ENCODE assay signal across 18 cellular contexts in the genomic region with DNA sequence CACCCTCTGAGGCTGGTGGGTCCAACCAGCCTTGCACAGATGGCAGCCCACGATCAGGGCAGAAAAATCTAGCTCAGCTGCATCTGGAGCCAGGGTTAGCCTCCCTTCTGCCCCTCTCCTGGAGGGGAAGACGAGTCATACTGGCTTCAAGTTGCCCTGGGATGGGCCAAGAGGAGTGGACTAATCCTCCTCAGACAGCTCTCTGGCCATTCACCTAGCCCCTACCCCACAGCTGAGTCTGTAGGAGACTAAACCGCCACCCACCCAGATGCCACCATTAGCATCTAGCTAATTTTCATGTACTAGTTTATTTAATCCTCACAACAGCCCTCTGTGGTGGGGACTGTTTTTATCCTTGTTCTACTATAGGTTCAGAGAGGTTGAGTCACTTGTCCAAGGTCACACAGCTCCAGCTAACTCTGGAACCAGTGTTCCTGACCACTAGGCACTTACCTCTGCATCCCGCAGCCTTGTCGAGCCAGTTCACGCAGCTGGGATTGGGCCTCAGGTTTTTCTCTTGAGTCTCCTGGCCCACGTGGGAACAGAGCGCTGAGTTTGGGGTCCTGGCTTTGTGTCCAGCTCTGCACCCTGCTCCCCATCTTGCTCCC. TPM values are rescaled to one million over a fixed set of nuclear protein-coding genes. Genes with fewer than 3 reads are reported as not detected.
A peak's percentile ranks its signal among the peaks of the same experiment; 100 is the strongest.
DNase-seq lines count a peak whose midpoint lies in the region; ATAC-seq, FAIRE-seq and TF ChIP-seq lines count a peak whose summit lies in the region.
"Had no signal": no experiment of that assay in that cellular context is flagged by ENCODE, and none has a peak within 500 bp of the region (broad histone marks: within the 10 kb centered on the region; RNA-seq: fewer than 3 reads in every experiment).

No MANE protein-coding gene starts in this region.

- intact Hi-C loops in activated CD8-positive, alpha-beta T cell treated with anti-CD3 and anti-CD28 coated beads for 36 hours (cut with micrococcal nuclease) = no loop called here
- intact Hi-C loops in K562 (cut with micrococcal nuclease) = no loop called here

- peaks cover 15% of the 10 kb centered on the region; the same call in 1 of the 2 replicates for H4K20me1 ChIP-seq in K562 (replicated peaks; ENCODE audit: control insufficient read depth, insufficient read depth, low read length)

- H3K36me3 Mint-ChIP-seq in activated CD8-positive, alpha-beta T cell treated with anti-CD3 and anti-CD28 coated beads, Interleukin-2, amount 10 ng/mL, durations not matched to agents 7 days and 5 days (ENCODE audit: low read depth) = no peaks in the 10 kb centered on the region
- H3K36me3 Mint-ChIP-seq in activated CD8-positive, alpha-beta T cell treated with anti-CD3 and anti-CD28 coated beads for 36 hours (ENCODE audit: low read depth) = no peaks in the 10 kb centered on the region

- H3K27ac Mint-ChIP-seq in activated CD8-positive, alpha-beta T cell treated with anti-CD3 and anti-CD28 coated beads, Interleukin-2, amount 10 ng/mL, durations not matched to agents 7 days and 5 days = peak overlapping the region; percentile 77
- H3K27ac Mint-ChIP-seq in activated CD8-positive, alpha-beta T cell treated with anti-CD3 and anti-CD28 coated beads for 36 hours = no peak overlapping the region
- H3K27ac Mint-ChIP-seq: activated naive CD4-positive, alpha-beta T cell treated with anti-CD3 and anti-CD28 coated beads for 36 hours had no signal

- FAIRE-seq in K562 (lab: Jason Lieb, UNC) = no peak
- FAIRE-seq: HTR-8/SVneo had no signal

- no peaks in the 10 kb centered on the region for H3K79me2 ChIP-seq in K562 (ENCODE audit: control insufficient read depth, insufficient read depth, low read length)
- H3K79me2 ChIP-seq in trophoblast cell (ENCODE audit: control insufficient read depth, insufficient read depth, low read length, poor library complexity) = no peaks in the 10 kb centered on the region

- H2BK120ac ChIP-seq in trophoblast cell (ENCODE audit: insufficient read depth, low read length, poor library complexity) = no peak overlapping the region

- H3K9me3 Mint-ChIP-seq in activated CD8-positive, alpha-beta T cell treated with anti-CD3 and anti-CD28 coated beads, Interleukin-2, amount 10 ng/mL, durations not matched to agents 7 days and 5 days (ENCODE audit: insufficient read depth) = no peaks in the 10 kb centered on the region
- no peaks in the 10 kb centered on the region for H3K9me3 Mint-ChIP-seq in activated CD8-positive, alpha-beta T cell treated with anti-CD3 and anti-CD28 coated beads for 36 hours
- H3K9me3 Mint-ChIP-seq: activated naive CD4-positive, alpha-beta T cell treated with anti-CD3 and anti-CD28 coated beads for 36 hours had no signal

- peaks cover 23% of the 10 kb centered on the region for H3K4me1 Mint-ChIP-seq in activated CD8-positive, alpha-beta T cell treated with anti-CD3 and anti-CD28 coated beads, Interleukin-2, amount 10 ng/mL, durations not matched to agents 7 days and 5 days (ENCODE audit: low read depth)
- peaks cover 38% of the 10 kb centered on the region for H3K4me1 Mint-ChIP-seq in activated CD8-positive, alpha-beta T cell treated with anti-CD3 and anti-CD28 coated beads for 36 hours (ENCODE audit: low read depth)

- H2AK5ac ChIP-seq in trophoblast cell (ENCODE audit: low read length) = no peak overlapping the region

- peaks cover 2% of the 10 kb centered on the region for H3K27me3 Mint-ChIP-seq in activated CD8-positive, alpha-beta T cell treated with anti-CD3 and anti-CD28 coated beads, Interleukin-2, amount 10 ng/mL, durations not matched to agents 7 days and 5 days (ENCODE audit: low read depth)
- H3K27me3 Mint-ChIP-seq in activated CD8-positive, alpha-beta T cell treated with anti-CD3 and anti-CD28 coated beads for 36 hours = no peaks in the 10 kb centered on the region

- BruUV-seq in K562 (replicated peaks; lab: Mats Ljungman, UMichigan) = no TSS peak

- H3K9ac ChIP-seq in K562 (ENCODE audit: insufficient read depth in 1 of 2, low read depth in 2 of 2, low read length in 2 of 2) (no peak overlapping the region), trophoblast cell (ENCODE audit: low read length) (no peak overlapping the region)

- H4K12ac ChIP-seq in trophoblast cell (ENCODE audit: low read depth, low read length) = no peak overlapping the region

- H3K4ac ChIP-seq in trophoblast cell (ENCODE audit: low read depth, low read length) = no peak overlapping the region

- no peaks in the 10 kb centered on the region for H3K4me1 ChIP-seq in K562 (replicated peaks in 1 of 2; ENCODE audit: control insufficient read depth in 2 of 2, insufficient read depth in 2 of 2, low read length in 2 of 2)
- peaks cover 0 to 9% of the 10 kb centered on the region in 2 experiments for H3K4me1 ChIP-seq in trophoblast cell (ENCODE audit: control insufficient read depth in 1 of 2, insufficient read depth in 2 of 2, low read length in 2 of 2)

- no peak for TF ChIP-seq EP300 in K562 (IDR thresholded peaks at IDR 0.05; ENCODE audit: low read length)

- no peak overlapping the region for H2AFZ ChIP-seq in K562 (ENCODE audit: low read depth, low read length)
- no peak overlapping the region for H2AFZ ChIP-seq in trophoblast cell (ENCODE audit: insufficient read depth, low read length, poor library complexity)

- H3K4me2 ChIP-seq in K562 (ENCODE audit: insufficient read depth, low read length) (no peak overlapping the region), trophoblast cell (ENCODE audit: low read length) (no peak overlapping the region)

- no peak for TF ChIP-seq RAD21 in K562 (CRISPR knock-in tag; conservative IDR thresholded peaks at IDR 0.05 in 1 of 2, IDR thresholded peaks at IDR 0.05 in 1 of 2)

- H3K4me3 ChIP-seq in MG63 (no peak overlapping the region), K562 (no peak overlapping the region), trophoblast cell (ENCODE audit: low read depth, low read length) (no peak overlapping the region)
- H3K4me3 ChIP-seq: coronary artery, lung had no signal

- WGBS in K562 (ENCODE audit: insufficient coverage, low coverage, missing lambda C conversion rate) = 0% methylated on average over 8 of the region's 8 CpGs
- WGBS in trophoblast cell (ENCODE audit: extremely low coverage, insufficient coverage, insufficient read length) = no CpG with 5 or more reads among the region's 8 CpGs

- no peak overlapping the region for H3K23ac ChIP-seq in trophoblast cell (ENCODE audit: low read length)

- no peaks in the 10 kb centered on the region for H3K79me1 ChIP-seq in trophoblast cell (ENCODE audit: low read length)

- no peaks in the 10 kb centered on the region for H3K9me3 ChIP-seq in MG63
- no peaks in the 10 kb centered on the region for H3K9me3 ChIP-seq in K562 (replicated peaks; ENCODE audit: control insufficient read depth, insufficient read depth, low read depth, low read length)
- no peaks in the 10 kb centered on the region for H3K9me3 ChIP-seq in trophoblast cell (ENCODE audit: insufficient read depth, low read depth, low read length)
- H3K9me3 ChIP-seq: Caco-2 had no signal

- H3K36me3 ChIP-seq in MG63 (no peaks in the 10 kb centered on the region), K562 (ENCODE audit: control insufficient read depth, insufficient read depth, low read length) (no peaks in the 10 kb centered on the region), trophoblast cell (ENCODE audit: control insufficient read depth in 1 of 2, insufficient read depth in 2 of 2, low read length in 2 of 2) (no peaks in the 10 kb centered on the region)

- H3K4me3 Mint-ChIP-seq in activated CD8-positive, alpha-beta T cell treated with anti-CD3 and anti-CD28 coated beads, Interleukin-2, amount 10 ng/mL, durations not matched to agents 7 days and 5 days = no peak overlapping the region
- H3K4me3 Mint-ChIP-seq in activated CD8-positive, alpha-beta T cell treated with anti-CD3 and anti-CD28 coated beads for 36 hours = no peak overlapping the region
- H3K4me3 Mint-ChIP-seq: activated naive CD4-positive, alpha-beta T cell treated with anti-CD3 and anti-CD28 coated beads for 36 hours had no signal

- CTCF ChIA-PET in activated CD8-positive, alpha-beta T cell treated with anti-CD3 and anti-CD28 coated beads, Interleukin-2, amount 10 ng/mL, durations not matched to agents 7 days and 5 days (lab: Charles Lee) = interaction anchor here (0.9 to 2.3 kb wide), 4 partner anchors 10 to 18 kb away, joined by 3 to 12 read pairs (median 3); no protein-coding TSS in a partner anchor
- CTCF ChIA-PET in activated CD8-positive, alpha-beta T cell treated with anti-CD3 and anti-CD28 coated beads for 36 hours (lab: Charles Lee) = interaction anchor here (0.6 to 2.4 kb wide), 11 partner anchors 11 to 222 kb away, joined by 3 to 14 read pairs (median 3); no protein-coding TSS in a partner anchor
- CTCF ChIA-PET in K562 (lab: Yijun Ruan, JAX; ENCODE audit: low intra/inter-chr PET ratio) = no interaction called here

- H4K8ac ChIP-seq in trophoblast cell (ENCODE audit: low read depth, low read length) = no peak overlapping the region

- H3K27me3 ChIP-seq in MG63 (no peaks in the 10 kb centered on the region), K562 (ENCODE audit: control insufficient read depth in 2 of 2, insufficient read depth in 2 of 2, low read length in 2 of 2) (peaks cover 61 to 96% of the 10 kb centered on the region in 2 experiments), trophoblast cell (ENCODE audit: insufficient read depth, low read length) (no peaks in the 10 kb centered on the region)

- peak overlapping the region; percentile 28 for H3K14ac ChIP-seq in trophoblast cell (ENCODE audit: low read length)

- no peak overlapping the region for H2BK5ac ChIP-seq in trophoblast cell (ENCODE audit: low read depth, low read length, poor library complexity)

- DNase-seq in activated CD8-positive, alpha-beta T cell treated with anti-CD3 and anti-CD28 coated beads, Interleukin-2, amount 10 ng/mL, durations not matched to agents 7 days and 5 days = no peak
- DNase-seq in activated CD8-positive, alpha-beta T cell treated with anti-CD3 and anti-CD28 coated beads for 36 hours = no peak
- DNase-seq in MG63 = peak; percentile 51
- DNase-seq in K562 (ENCODE audit: extremely low read depth in 1 of 4, low spot score in 3 of 4) = no peak
- no peak for DNase-seq in trophoblast cell
- no peak for DNase-seq in activated T-cell treated with anti-CD3 and anti-CD28 coated beads for 4 hours
- no peak for DNase-seq in NCI-H1436 (lab: John Stamatoyannopoulos, UW)
- DNase-seq: activated CD8-positive, alpha-beta memory T cell treated with anti-CD3 and anti-CD28 coated beads, Interleukin-2, amount 50 U/mL, for 4 hours; activated naive CD4-positive, alpha-beta T cell treated with anti-CD3 and anti-CD28 coated beads for 36 hours; Caco-2; GOT3; MV-4-11; NCI-H526; stimulated activated CD4-positive, alpha-beta T cell treated with anti-CD3 and anti-CD28 coated beads, Interleukin-15, amount 100 ng/mL, for 24 hours had no signal

- peaks cover 4% of the 10 kb centered on the region for H3K9me1 ChIP-seq in K562 (ENCODE audit: control insufficient read depth, insufficient read depth, low read length)

- TF ChIP-seq CTCF in activated CD8-positive, alpha-beta T cell treated with anti-CD3 and anti-CD28 coated beads for 36 hours (IDR thresholded peaks at IDR 0.05) = no peak
- no peak for TF ChIP-seq CTCF in K562 (IDR thresholded peaks at IDR 0.05 in 2 of 3, conservative IDR thresholded peaks at IDR 0.05 in 1 of 3; ENCODE audit: insufficient read depth in 2 of 3, low read depth in 1 of 3, low read length in 3 of 3)

- no peak overlapping the region for H2BK12ac ChIP-seq in trophoblast cell (ENCODE audit: low read length)

- no peak for ATAC-seq in activated CD8-positive, alpha-beta T cell treated with anti-CD3 and anti-CD28 coated beads, Interleukin-2, amount 10 ng/mL, durations not matched to agents 7 days and 5 days
- no peak for ATAC-seq in activated CD8-positive, alpha-beta T cell treated with anti-CD3 and anti-CD28 coated beads for 36 hours
- ATAC-seq in K562 (no peak), GM18502 (IDR thresholded peaks at IDR 0.05; ENCODE audit: poor library complexity, unreplicated experiment) (no peak)

- H3K27ac ChIP-seq in K562 (ENCODE audit: extremely low read depth, low read depth, low read length) (no peak overlapping the region), trophoblast cell (ENCODE audit: low read depth, low read length) (no peak overlapping the region)
- H3K27ac ChIP-seq: coronary artery had no signal

- POLR2A ChIA-PET in activated CD8-positive, alpha-beta T cell treated with anti-CD3 and anti-CD28 coated beads, Interleukin-2, amount 10 ng/mL, durations not matched to agents 7 days and 5 days (lab: Charles Lee) = interaction anchor here (1.0 to 1.9 kb wide), 2 partner anchors 32 to 46 kb away, joined by 3 to 13 read pairs; no protein-coding TSS in a partner anchor
- POLR2A ChIA-PET in activated CD8-positive, alpha-beta T cell treated with anti-CD3 and anti-CD28 coated beads for 36 hours (lab: Charles Lee) = interaction anchor here (1.1 to 1.8 kb wide), 3 partner anchors 9 to 57 kb away, joined by 4 to 5 read pairs (median 4); no protein-coding TSS in a partner anchor
- POLR2A ChIA-PET in K562 (lab: Yijun Ruan, JAX) = interaction anchor here (0.9 to 2.7 kb wide), 6 partner anchors 10 to 124 kb away, joined by 3 to 15 read pairs (median 4); no protein-coding TSS in a partner anchor

- H4K91ac ChIP-seq in trophoblast cell (ENCODE audit: low read depth, low read length) = no peak overlapping the region

- H3K18ac ChIP-seq in trophoblast cell (ENCODE audit: low read length) = no peak overlapping the region

- in situ Hi-C loops in K562 (cut with MboI) = no loop called here

- no peak for TF ChIP-seq POLR2A in K562 (conservative IDR thresholded peaks at IDR 0.05)

RNA-seq across cellular contexts. Expression of a gene that starts 48.5 kb away (rescaled TPM):
- 10 to 100 TPM; 64.0 to 69.4 TPM for total RNA-seq in activated CD8-positive, alpha-beta T cell treated with anti-CD3 and anti-CD28 coated beads, Interleukin-2, amount 10 ng/mL, durations not matched to agents 7 days and 5 days
- total RNA-seq in activated CD8-positive, alpha-beta T cell treated with anti-CD3 and anti-CD28 coated beads for 36 hours = 10 to 100 TPM; 63.7 to 68.1 TPM
- total RNA-seq in MG63 (2014; rRNA removed; shearing (Covaris generic); ENCODE audit: low replicate concordance) = 30.6 and 71.3 TPM in 2 replicates
- 2.3 and 8.0 TPM in 2 replicates for total RNA-seq in K562 (2011; cell fraction: chromatin; rRNA removed; ENCODE audit: low replicate concordance)
- total RNA-seq in K562 (2011; cell fraction: nucleolus; rRNA removed) = 14.3 and 16.6 TPM in 2 replicates
- 11.5 and 13.2 TPM in 2 replicates for total RNA-seq in K562 (2011; cell fraction: nucleoplasm; rRNA removed)
- total RNA-seq in K562 (2014; rRNA removed) = 30.8 and 43.7 TPM in 2 replicates
- 28.3 and 31.8 TPM in 2 replicates for total RNA-seq in K562 (2014; rRNA removed; fragmentation: Illumina TruSeq; extraction: Trizol)
- total RNA-seq in K562 (2015; rRNA removed; fragmentation: Illumina TruSeq; extraction: Trizol) = 36.8 and 38.6 TPM in 2 replicates
- total RNA-seq in K562 (2021) = 26.0 and 26.8 TPM in 2 replicates
- polyA plus RNA-seq in K562 (2011; rRNA removed) = 45.2 and 55.1 TPM in 2 replicates
- polyA plus RNA-seq in K562 (2011; cell fraction: cytosol; rRNA removed) = 63.9 and 67.1 TPM in 2 replicates
- 19.8 and 25.9 TPM in 2 replicates for polyA plus RNA-seq in K562 (2011; cell fraction: nucleus; rRNA removed)
- 45.2 and 53.6 TPM in 2 replicates for polyA plus RNA-seq in K562 (2012)
- 63.1 and 73.7 TPM in 2 replicates for polyA plus RNA-seq in K562 (2014; fragmentation: Illumina TruSeq; extraction: Trizol)
- polyA plus RNA-seq in K562 (2014; fragmentation: Nextera tagmentation; extraction: Ambion mirVana) = 100 to 1,000 TPM in 1 of 2 experiments, 10 to 100 TPM in 1; 85.0 to 114 TPM
- 40.5 and 45.9 TPM in 2 replicates for polyA plus RNA-seq in K562 (2014; rRNA removed)
- polyA minus RNA-seq in K562 (2011; rRNA and poly(A)+ RNA removed) = 12.1 and 13.5 TPM in 2 replicates
- 12.3 and 12.8 TPM in 2 replicates for polyA minus RNA-seq in K562 (2011; cell fraction: cytosol; rRNA and poly(A)+ RNA removed)
- 3.8 and 5.9 TPM in 2 replicates for polyA minus RNA-seq in K562 (2011; cell fraction: nucleus; rRNA and poly(A)+ RNA removed)
- 81.3 and 88.4 TPM in 2 replicates for polyA plus RNA-seq in trophoblast cell (2013)
